ENCODE assay signal across 28 cellular contexts in the genomic region with DNA sequence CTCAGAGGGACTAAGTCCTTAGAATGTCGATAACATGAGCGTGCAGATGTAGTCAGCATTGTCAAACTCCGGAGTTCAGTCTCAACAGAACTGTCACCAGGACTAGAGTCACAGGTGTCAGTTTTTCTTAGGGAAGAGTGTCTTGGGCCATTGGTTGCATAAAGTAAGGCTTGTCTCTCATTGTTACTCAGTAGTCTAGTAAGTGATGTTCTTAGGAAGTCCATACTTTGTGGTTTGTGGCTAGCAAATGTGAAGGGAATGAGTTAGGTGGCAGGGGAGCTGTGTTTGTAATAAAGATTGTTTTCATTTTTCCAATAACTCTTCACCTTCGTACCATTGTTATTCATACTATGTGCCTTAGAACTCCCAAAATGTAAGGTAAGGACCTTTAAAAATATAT.
DNase-seq lines count a peak whose midpoint lies in the region; ATAC-seq and TF ChIP-seq lines count a peak whose summit lies in the region.
"Had no signal": no experiment of that assay in that cellular context is flagged by ENCODE, and none has a peak within 500 bp of the region (broad histone marks: within the 10 kb centered on the region; RNA-seq: fewer than 3 reads in every experiment).

No MANE protein-coding gene starts in this region.

- CTCF ChIA-PET in CD8-positive, alpha-beta memory T cell (lab: Charles Lee): no interaction called here

- no peaks in the 10 kb centered on the region for H3K36me3 ChIP-seq in neutrophil
- no peaks in the 10 kb centered on the region for H3K36me3 ChIP-seq in CD8-positive, alpha-beta memory T cell (ENCODE audit: insufficient read depth, low read length)
- H3K36me3 ChIP-seq: HAP-1 had no signal

- no peaks in the 10 kb centered on the region for H3K9me3 ChIP-seq in neutrophil
- H3K9me3 ChIP-seq in CD8-positive, alpha-beta memory T cell (ENCODE audit: low read length): no peaks in the 10 kb centered on the region
- H3K9me3 ChIP-seq: HAP-1 had no signal

- DNase-seq in AG20443 (ENCODE audit: low spot score): peak; percentile 4
- DNase-seq in HT1080 (ENCODE audit: low read depth): peak; percentile 10
- DNase-seq in amniotic epithelial cell (ENCODE audit: low read depth): peak; percentile 19
- no peak for DNase-seq in cortex of kidney (lab: John Stamatoyannopoulos, UW)
- DNase-seq in CD8-positive, alpha-beta memory T cell: no peak
- no peak for DNase-seq in stimulated activated naive CD8-positive, alpha-beta T cell treated with anti-CD3 and anti-CD28 coated beads, Interleukin-15, amount 100 ng/mL, for 72 hours
- DNase-seq: AML-193; CD8-positive, alpha-beta T cell; DMS 273 treated with DMSO at 0.1 percent for 48 hours; DMS79 treated with DMSO at 0.1 percent for 48 hours; GOT3; HFFc6; KG1; MV-4-11; NCI-H1105 treated with DMSO at 0.1 percent for 48 hours; NCI-H146; NCI-H2029; NCI-H446 treated with DMSO at 0.1 percent for 48 hours; NCI-H526; NCI-H82; NK-92 treated with Interleukin-12 subunit alpha and Interleukin-12 subunit beta, amount 100 ng/mL, for 24 hours; PC-9; Right ventricle myocardium superior; RPMI8226; T-cell had no signal

- no peak overlapping the region for H3K27ac Mint-ChIP-seq in CD8-positive, alpha-beta memory T cell
- H3K27ac Mint-ChIP-seq in stimulated activated naive CD8-positive, alpha-beta T cell treated with anti-CD3 and anti-CD28 coated beads, Interleukin-15, amount 100 ng/mL, for 72 hours: no peak overlapping the region
- H3K27ac Mint-ChIP-seq: CD8-positive, alpha-beta T cell; HFFc6; T-cell had no signal

- no peaks in the 10 kb centered on the region for H3K27me3 ChIP-seq in neutrophil
- H3K27me3 ChIP-seq in CD8-positive, alpha-beta memory T cell (ENCODE audit: insufficient read depth, low read length, poor library complexity, severe bottlenecking): no peaks in the 10 kb centered on the region

- no peak for ATAC-seq in stimulated activated naive CD8-positive, alpha-beta T cell treated with anti-CD3 and anti-CD28 coated beads, Interleukin-15, amount 100 ng/mL, for 72 hours
- ATAC-seq: CD8-positive, alpha-beta T cell; T-cell had no signal

- no peaks in the 10 kb centered on the region for H3K9me3 Mint-ChIP-seq in CD8-positive, alpha-beta memory T cell
- H3K9me3 Mint-ChIP-seq in stimulated activated naive CD8-positive, alpha-beta T cell treated with anti-CD3 and anti-CD28 coated beads, Interleukin-15, amount 100 ng/mL, for 72 hours: no peaks in the 10 kb centered on the region
- H3K9me3 Mint-ChIP-seq: CD8-positive, alpha-beta T cell; HFFc6; T-cell had no signal

- H3K4me3 Mint-ChIP-seq in CD8-positive, alpha-beta memory T cell: no peak overlapping the region
- H3K4me3 Mint-ChIP-seq in stimulated activated naive CD8-positive, alpha-beta T cell treated with anti-CD3 and anti-CD28 coated beads, Interleukin-15, amount 100 ng/mL, for 72 hours: no peak overlapping the region
- H3K4me3 Mint-ChIP-seq: CD8-positive, alpha-beta T cell; HFFc6; T-cell had no signal

- H3K4me3 ChIP-seq in neutrophil (ENCODE audit: low read depth in 1 of 2, low read length in 1 of 2): no peak overlapping the region
- H3K4me3 ChIP-seq in CD8-positive, alpha-beta memory T cell (ENCODE audit: low read length): no peak overlapping the region
- H3K4me3 ChIP-seq: HAP-1, PC-9 had no signal

- H3K27me3 Mint-ChIP-seq in CD8-positive, alpha-beta memory T cell: peaks cover 0 to 5% of the 10 kb centered on the region in 2 donors
- no peaks in the 10 kb centered on the region for H3K27me3 Mint-ChIP-seq in stimulated activated naive CD8-positive, alpha-beta T cell treated with anti-CD3 and anti-CD28 coated beads, Interleukin-15, amount 100 ng/mL, for 72 hours

- no peak for TF ChIP-seq CTCF in neutrophil (IDR thresholded peaks at IDR 0.05)

- POLR2A ChIA-PET in CD8-positive, alpha-beta memory T cell (lab: Charles Lee): no interaction called here

- H3K27ac ChIP-seq in neutrophil: peak overlapping the region; percentile 30
- no peak overlapping the region for H3K27ac ChIP-seq in CD8-positive, alpha-beta memory T cell (ENCODE audit: low read depth, low read length)
- H3K27ac ChIP-seq: C4-2B, PC-9 had no signal

- no peaks in the 10 kb centered on the region for H3K4me1 Mint-ChIP-seq in CD8-positive, alpha-beta memory T cell
- H3K4me1 Mint-ChIP-seq in stimulated activated naive CD8-positive, alpha-beta T cell treated with anti-CD3 and anti-CD28 coated beads, Interleukin-15, amount 100 ng/mL, for 72 hours: no peaks in the 10 kb centered on the region
- H3K4me1 Mint-ChIP-seq: T-cell had no signal

- H3K4me1 ChIP-seq in neutrophil (ENCODE audit: control insufficient read depth in 1 of 2, insufficient read depth in 1 of 2, low read depth in 1 of 2, low read length in 1 of 2): peaks cover 8 to 16% of the 10 kb centered on the region in 2 experiments
- H3K4me1 ChIP-seq in CD8-positive, alpha-beta memory T cell (ENCODE audit: insufficient read depth, low read length): no peaks in the 10 kb centered on the region

- H3K36me3 Mint-ChIP-seq in CD8-positive, alpha-beta memory T cell: no peaks in the 10 kb centered on the region
- H3K36me3 Mint-ChIP-seq: CD8-positive, alpha-beta T cell; T-cell had no signal

Comparison
In these comparisons a context has a peak if more than half of its experiments do, and no peak if none do; other contexts are left out.
1. DNase-seq: peak in AG20443 (single experiment), HT1080 (single experiment) and amniotic epithelial cell (single experiment); none in cortex of kidney (single experiment), CD8-positive, alpha-beta memory T cell (0 of 5) and stimulated activated naive CD8-positive, alpha-beta T cell treated with anti-CD3 and anti-CD28 coated beads, Interleukin-15, amount 100 ng/mL, for 72 hours (0 of 2).